In the genomic region with DNA sequence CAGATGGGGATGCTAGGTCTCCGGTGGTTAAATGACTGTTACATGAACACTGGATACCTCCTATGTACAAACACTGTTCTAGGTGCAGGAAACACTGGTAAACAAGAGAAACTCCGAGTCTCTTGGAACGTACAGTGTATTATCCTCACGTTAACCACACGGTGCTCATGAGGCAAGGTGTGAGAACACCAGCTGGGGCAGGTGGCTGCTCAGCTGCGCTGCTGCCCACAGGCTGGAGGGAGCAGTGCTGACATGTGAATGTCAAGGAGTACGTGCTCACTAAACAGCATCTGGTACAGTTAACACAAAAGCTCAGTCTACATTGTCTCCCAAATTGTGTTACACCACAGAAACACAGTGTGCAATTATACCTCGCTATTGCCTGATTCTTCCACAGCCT, we compare ENCODE assay signal across 21 cellular contexts.
A peak's percentile ranks its signal among the peaks of the same experiment; 100 is the strongest.
DNase-seq lines count a peak whose midpoint lies in the region; ATAC-seq, FAIRE-seq and TF ChIP-seq lines count a peak whose summit lies in the region.
"Had no signal": no experiment of that assay in that cellular context is flagged by ENCODE, and none has a peak within 500 bp of the region (broad histone marks: within the 10 kb centered on the region; RNA-seq: fewer than 3 reads in every experiment).

No MANE protein-coding gene starts in this region.

- no peaks in the 10 kb centered on the region for H3K9me3 Mint-ChIP-seq in CD4-positive, alpha-beta T cell
- no peaks in the 10 kb centered on the region for H3K9me3 Mint-ChIP-seq in HFFc6
- H3K9me3 Mint-ChIP-seq: activated T-cell treated with anti-CD3 and anti-CD28 coated beads, Interleukin-2, amount 50 U/mL, for 4 hours; stimulated activated naive B cell treated with anti-CD40 and anti-IgM and Interleukin-4, amounts not matched to agents 10 μg/mL and 1 μg/mL and 100 μg/mL, for 72 hours had no signal

- H4K5ac ChIP-seq in H1 (ENCODE audit: insufficient read length, low read depth, low read length) = no peak overlapping the region

- no peak overlapping the region for H4K8ac ChIP-seq in H1 (ENCODE audit: extremely low read depth, insufficient read depth, low read length)

- no peaks in the 10 kb centered on the region for H3K27me3 ChIP-seq in CD4-positive, alpha-beta T cell (ENCODE audit: control insufficient read depth, insufficient read depth, low read length)
- H3K27me3 ChIP-seq in H1 (replicated peaks in 1 of 4; ENCODE audit: control insufficient read depth in 3 of 4, extremely low read depth in 1 of 4, insufficient read depth in 3 of 4, low read length in 3 of 4) = no peaks in the 10 kb centered on the region; a peak in 2 of 7 replicates
- H3K27me3 ChIP-seq: BLaER1 treated with 17β-estradiol and CSF1 and Interleukin-3, amounts not matched to agents 10 nM and 100 nM had no signal

- H3K4me1 Mint-ChIP-seq in CD4-positive, alpha-beta T cell (ENCODE audit: low read depth) = peaks cover 3% of the 10 kb centered on the region
- H3K4me1 Mint-ChIP-seq in HFFc6 (ENCODE audit: low read depth) = no peaks in the 10 kb centered on the region

- intact Hi-C loops in CD4-positive, alpha-beta T cell (cut with DNase I, micrococcal nuclease) = no loop called here

- H2BK15ac ChIP-seq in H1 (ENCODE audit: low read length) = no peak overlapping the region

- no peak overlapping the region for H3K18ac ChIP-seq in H1 (ENCODE audit: extremely low read depth, low read length)

- 0 out of 4 replicates have a peak, but pooled peaks of 1 of the 2 experiments have one; percentile 2 for TF ChIP-seq RAD21 in H1 (IDR thresholded peaks at IDR 0.05 in 1 of 2, conservative IDR thresholded peaks at IDR 0.05 in 1 of 2; ENCODE audit: low read depth in 2 of 2, low read length in 2 of 2)

- H3K36me3 Mint-ChIP-seq in CD4-positive, alpha-beta T cell (ENCODE audit: low read depth) = no peaks in the 10 kb centered on the region
- H3K36me3 Mint-ChIP-seq in HFFc6 (ENCODE audit: low read depth) = no peaks in the 10 kb centered on the region
- H3K36me3 Mint-ChIP-seq: stimulated activated naive B cell treated with anti-CD40 and anti-IgM and Interleukin-4, amounts not matched to agents 10 μg/mL and 1 μg/mL and 100 μg/mL, for 72 hours had no signal

- FAIRE-seq in H1 (lab: Jason Lieb, UNC) = no peak
- FAIRE-seq: colon, urothelium cell line had no signal

- 60% methylated on average over 8 of the region's 8 CpGs; no CpG with 5 or more reads in 1 of the 2 experiments for WGBS in H1 (ENCODE audit: extremely low coverage in 1 of 2, insufficient coverage in 1 of 2, insufficient read length in 1 of 2, insufficient replicate concordance in 2 of 2, low coverage in 1 of 2, low lambda C conversion rate in 2 of 2, missing lambda C conversion rate in 1 of 2), 2 experiments

- H3K4me3 Mint-ChIP-seq in CD4-positive, alpha-beta T cell = no peak overlapping the region
- no peak overlapping the region for H3K4me3 Mint-ChIP-seq in HFFc6
- H3K4me3 Mint-ChIP-seq: activated T-cell treated with anti-CD3 and anti-CD28 coated beads, Interleukin-2, amount 50 U/mL, for 4 hours; stimulated activated naive B cell treated with anti-CD40 and anti-IgM and Interleukin-4, amounts not matched to agents 10 μg/mL and 1 μg/mL and 100 μg/mL, for 72 hours had no signal

- no peak overlapping the region for H3K27ac Mint-ChIP-seq in CD4-positive, alpha-beta T cell
- H3K27ac Mint-ChIP-seq in HFFc6 = no peak overlapping the region
- H3K27ac Mint-ChIP-seq: stimulated activated naive B cell treated with anti-CD40 and anti-IgM and Interleukin-4, amounts not matched to agents 10 μg/mL and 1 μg/mL and 100 μg/mL, for 72 hours had no signal

- no peak overlapping the region for H3K27ac ChIP-seq in CD4-positive, alpha-beta T cell (ENCODE audit: low read depth, low read length)
- H3K27ac ChIP-seq in H1 (ENCODE audit: low read depth, low read length) = no peak overlapping the region
- H3K27ac ChIP-seq: BLaER1 treated with 17β-estradiol and CSF1 and Interleukin-3, amounts not matched to agents 10 nM and 100 nM; epithelial cell of prostate; parathyroid adenoma had no signal

- H3K14ac ChIP-seq in H1 (ENCODE audit: insufficient read length) = no peak overlapping the region

- DNase-seq in NCI-H146 (lab: John Stamatoyannopoulos, UW) (peak; percentile 33), NCI-H146 treated with DMSO at 0.1 percent for 48 hours (lab: John Stamatoyannopoulos, UW; ENCODE audit: unreplicated experiment) (no peak), NCI-H774 (lab: John Stamatoyannopoulos, UW) (peak; percentile 48), H1 (ENCODE audit: low read depth in 1 of 2, low spot score in 2 of 2) (no peak), HFFc6 (no peak)
- no peak for DNase-seq in CD4-positive, alpha-beta T cell
- no peak for DNase-seq in stimulated activated CD4-positive, alpha-beta T cell treated with anti-CD3 and anti-CD28 coated beads, Interleukin-2, amount 100 ng/mL, for 24 hours
- DNase-seq: 8988T; activated CD4-positive, alpha-beta T cell treated with anti-CD3 and anti-CD28 coated beads for 1 hour; activated T-cell treated with anti-CD3 and anti-CD28 coated beads, Interleukin-2, amount 50 U/mL, for 4 hours; DMS79; left ventricle myocardium superior; stimulated activated naive B cell treated with anti-CD40 and anti-IgM and Interleukin-4, amounts not matched to agents 10 μg/mL and 1 μg/mL and 100 μg/mL, for 72 hours; T-helper 9 cell had no signal

- no peaks in the 10 kb centered on the region for H3K79me1 ChIP-seq in H1 (ENCODE audit: low read depth, low read length)

- H4K20me1 ChIP-seq in H1 (replicated peaks in 1 of 2; ENCODE audit: control insufficient read depth in 1 of 2, insufficient read depth in 2 of 2, low read length in 2 of 2) = no peaks in the 10 kb centered on the region
- H4K20me1 ChIP-seq: BLaER1 treated with 17β-estradiol and CSF1 and Interleukin-3, amounts not matched to agents 10 nM and 100 nM had no signal

- TF ChIP-seq POLR2A in H1 (IDR thresholded peaks at IDR 0.05; ENCODE audit: control extremely low read depth in 1 of 2, low read depth in 2 of 2, low read length in 2 of 2) = no peak

- no peak overlapping the region for H2AFZ ChIP-seq in H1 (ENCODE audit: low read length)
- H2AFZ ChIP-seq: parathyroid adenoma had no signal

- H3K79me2 ChIP-seq in H1 (ENCODE audit: control insufficient read depth in 1 of 2, insufficient read depth in 2 of 2, low read length in 2 of 2) = no peaks in the 10 kb centered on the region
- H3K79me2 ChIP-seq: parathyroid adenoma had no signal

- H2AK5ac ChIP-seq in H1 (ENCODE audit: low read depth, low read length) = no peak overlapping the region

- no peak overlapping the region for H3K4ac ChIP-seq in H1 (replicated peaks; ENCODE audit: insufficient read length, low read depth, low read length)

- no peak overlapping the region for H4K91ac ChIP-seq in H1 (replicated peaks; ENCODE audit: insufficient read length, low read length)

- no peak for TF ChIP-seq EP300 in H1 (IDR thresholded peaks at IDR 0.05; ENCODE audit: borderline replicate concordance in 1 of 2, low read depth in 2 of 2, low read length in 2 of 2)

- H3K4me1 ChIP-seq in H1 (replicated peaks in 1 of 4; ENCODE audit: control insufficient read depth in 3 of 4, insufficient read depth in 4 of 4, low read length in 3 of 4) = no peaks in the 10 kb centered on the region; a peak in 1 of 7 replicates
- H3K4me1 ChIP-seq: BLaER1 treated with 17β-estradiol and CSF1 and Interleukin-3, amounts not matched to agents 10 nM and 100 nM; parathyroid adenoma had no signal

- no peak overlapping the region for H3K23ac ChIP-seq in H1 (ENCODE audit: insufficient read length)

- H3K36me3 ChIP-seq in H1 (ENCODE audit: control insufficient read depth in 2 of 4, insufficient read depth in 4 of 4, low read length in 3 of 4) = no peaks in the 10 kb centered on the region
- H3K36me3 ChIP-seq: BLaER1 treated with 17β-estradiol and CSF1 and Interleukin-3, amounts not matched to agents 10 nM and 100 nM had no signal

- CTCF ChIA-PET in CD4-positive, alpha-beta T cell (lab: Charles Lee) = no interaction called here
- CTCF ChIA-PET in H1 (lab: Charles Lee; ENCODE audit: partially characterized antibody) = interaction anchor here (0.6 to 17.1 kb wide), 9 partner anchors 10 to 128 kb away, joined by 3 to 264 read pairs (median 3); no protein-coding TSS in a partner anchor

- H2BK5ac ChIP-seq in H1 (ENCODE audit: low read depth, low read length) = no peak overlapping the region

- H3K56ac ChIP-seq in H1 (replicated peaks; ENCODE audit: insufficient read length, low read depth, low read length) = no peak overlapping the region

- no peaks in the 10 kb centered on the region for H3K9me3 ChIP-seq in CD4-positive, alpha-beta T cell (ENCODE audit: control insufficient read depth, low read length)
- no peaks in the 10 kb centered on the region for H3K9me3 ChIP-seq in H1 (ENCODE audit: insufficient read depth in 2 of 2, low read depth in 1 of 2, low read length in 1 of 2)
- H3K9me3 ChIP-seq: BLaER1 treated with 17β-estradiol and CSF1 and Interleukin-3, amounts not matched to agents 10 nM and 100 nM had no signal

- POLR2A ChIA-PET in CD4-positive, alpha-beta T cell (lab: Charles Lee) = no interaction called here
- POLR2A ChIA-PET in H1 (lab: Charles Lee; ENCODE audit: partially characterized antibody) = no interaction called here

- H3K23me2 ChIP-seq in H1 (ENCODE audit: low read depth, low read length) = no peaks in the 10 kb centered on the region

- no peak overlapping the region for H2BK120ac ChIP-seq in H1 (replicated peaks; ENCODE audit: low read depth, low read length)

- no peak overlapping the region for H3K4me2 ChIP-seq in H1 (ENCODE audit: insufficient read depth in 1 of 2, low read depth in 2 of 2, low read length in 2 of 2)
- H3K4me2 ChIP-seq: BLaER1 treated with 17β-estradiol and CSF1 and Interleukin-3, amounts not matched to agents 10 nM and 100 nM; smooth muscle cell had no signal

- no peak overlapping the region for H2BK12ac ChIP-seq in H1 (ENCODE audit: low read depth, low read length)

- H3K27me3 Mint-ChIP-seq in CD4-positive, alpha-beta T cell = no peaks in the 10 kb centered on the region
- peaks cover 3% of the 10 kb centered on the region for H3K27me3 Mint-ChIP-seq in HFFc6 (ENCODE audit: insufficient read depth)
- H3K27me3 Mint-ChIP-seq: stimulated activated naive B cell treated with anti-CD40 and anti-IgM and Interleukin-4, amounts not matched to agents 10 μg/mL and 1 μg/mL and 100 μg/mL, for 72 hours had no signal

- H2BK20ac ChIP-seq in H1 (ENCODE audit: low read length) = no peak overlapping the region

- H3K4me3 ChIP-seq in H1 (ENCODE audit: extremely low read depth in 1 of 4, insufficient read depth in 2 of 4, low read depth in 3 of 4, low read length in 4 of 4) = no peak overlapping the region
- H3K4me3 ChIP-seq: BLaER1 treated with 17β-estradiol and CSF1 and Interleukin-3, amounts not matched to agents 10 nM and 100 nM; smooth muscle cell had no signal

- H3K9ac ChIP-seq in H1 (replicated peaks in 1 of 4; ENCODE audit: extremely low read depth in 1 of 4, low read depth in 3 of 4, low read length in 3 of 4) = no peak overlapping the region
- H3K9ac ChIP-seq: BLaER1 treated with 17β-estradiol and CSF1 and Interleukin-3, amounts not matched to agents 10 nM and 100 nM; parathyroid adenoma had no signal

- TF ChIP-seq CTCF in CD4-positive, alpha-beta T cell (IDR thresholded peaks at IDR 0.05) = no peak
- TF ChIP-seq CTCF in H1 (IDR thresholded peaks at IDR 0.05; ENCODE audit: control extremely low read depth in 1 of 3, insufficient read depth in 1 of 3, low read depth in 1 of 3, low read length in 3 of 3) (peak in 1 of 3 experiments; percentile 1; a peak in 1 of 4 replicates), HFFc6 (IDR thresholded peaks at IDR 0.05) (no peak)

- ATAC-seq in CD4-positive, alpha-beta T cell (ENCODE audit: poor library complexity) = peak; percentile 65
- ATAC-seq in HG03565 (IDR thresholded peaks at IDR 0.05; ENCODE audit: unreplicated experiment) = no peak
- ATAC-seq: left ventricle myocardium superior; stimulated activated naive B cell treated with anti-CD40 and anti-IgM and Interleukin-4, amounts not matched to agents 10 μg/mL and 1 μg/mL and 100 μg/mL, for 72 hours had no signal

Comparison
In these comparisons a context has a peak if more than half of its experiments do, and no peak if none do; other contexts are left out.
1. DNase-seq: peak in NCI-H146 (single experiment) and NCI-H774 (single experiment); none in NCI-H146 treated with DMSO at 0.1 percent for 48 hours (single experiment), CD4-positive, alpha-beta T cell (0 of 10), H1 (0 of 2), stimulated activated CD4-positive, alpha-beta T cell treated with anti-CD3 and anti-CD28 coated beads, Interleukin-2, amount 100 ng/mL, for 24 hours (0 of 2) and HFFc6 (single experiment).